ENCODE assay signal across 14 cellular contexts in the genomic region with DNA sequence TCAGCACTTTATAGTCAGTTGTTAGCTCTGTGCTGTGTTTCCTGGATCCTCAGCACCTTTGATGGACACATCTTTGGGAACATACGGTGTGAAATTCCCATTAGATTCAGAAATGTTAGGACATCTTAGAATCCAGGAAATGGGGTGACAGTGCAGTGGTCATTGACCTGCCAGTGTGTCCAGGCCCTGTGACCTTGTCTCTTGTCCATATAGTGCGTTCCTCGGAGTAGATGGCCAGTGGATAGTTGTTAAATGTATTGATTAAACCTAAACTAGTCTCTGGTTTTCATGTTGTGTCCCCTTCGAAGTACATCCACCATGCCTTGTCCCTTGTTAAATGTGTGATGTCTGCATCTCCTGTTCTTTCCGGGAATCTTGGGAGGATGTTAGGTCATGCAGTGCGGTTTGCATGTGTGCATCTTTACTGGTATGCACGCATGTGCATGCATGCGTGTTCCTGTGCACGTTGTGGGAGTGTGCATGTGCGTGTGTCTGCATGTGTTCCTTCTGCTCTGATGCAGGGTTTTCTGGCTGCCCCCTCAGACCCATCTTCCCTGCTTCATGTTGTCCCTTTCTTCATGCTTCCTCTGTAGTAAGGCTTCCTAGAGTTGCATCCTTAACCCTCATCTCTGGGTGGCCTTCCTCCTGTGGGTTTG. TPM values are rescaled to one million over a fixed set of nuclear protein-coding genes. Genes with fewer than 3 reads are reported as not detected.
DNase-seq lines count a peak whose midpoint lies in the region; ATAC-seq and TF ChIP-seq lines count a peak whose summit lies in the region.
"Had no signal": no experiment of that assay in that cellular context is flagged by ENCODE, and none has a peak within 500 bp of the region (broad histone marks: within the 10 kb centered on the region; RNA-seq: fewer than 3 reads in every experiment).

No MANE protein-coding gene starts in this region.

- no peaks in the 10 kb centered on the region for H3K27me3 ChIP-seq in spleen (replicated peaks in 1 of 7)
- H3K27me3 ChIP-seq: upper lobe of right lung had no signal

- H3K9me3 Mint-ChIP-seq in activated naive CD8-positive, alpha-beta T cell (ENCODE audit: low read depth), result no peaks in the 10 kb centered on the region
- no peaks in the 10 kb centered on the region for H3K9me3 Mint-ChIP-seq in activated naive CD8-positive, alpha-beta T cell treated with anti-CD3 and anti-CD28 coated beads, Interleukin-2, amount 50 U/mL, for 24 hours
- H3K9me3 Mint-ChIP-seq in glutamatergic neuron (ENCODE audit: unreplicated experiment), result peaks cover 22% of the 10 kb centered on the region
- H3K9me3 Mint-ChIP-seq: naive B cell had no signal

- H3K4me3 Mint-ChIP-seq in activated naive CD8-positive, alpha-beta T cell, result peak overlapping the region; percentile 57
- H3K4me3 Mint-ChIP-seq in activated naive CD8-positive, alpha-beta T cell treated with anti-CD3 and anti-CD28 coated beads, Interleukin-2, amount 50 U/mL, for 24 hours, result no peak overlapping the region
- peak overlapping the region; percentile 65 for H3K4me3 Mint-ChIP-seq in glutamatergic neuron (ENCODE audit: unreplicated experiment)

- H3K36me3 Mint-ChIP-seq in activated naive CD8-positive, alpha-beta T cell, result peaks cover 7% of the 10 kb centered on the region
- H3K36me3 Mint-ChIP-seq in activated naive CD8-positive, alpha-beta T cell treated with anti-CD3 and anti-CD28 coated beads, Interleukin-2, amount 50 U/mL, for 24 hours (ENCODE audit: low read depth), result peaks cover 38% of the 10 kb centered on the region
- no peaks in the 10 kb centered on the region for H3K36me3 Mint-ChIP-seq in glutamatergic neuron (ENCODE audit: unreplicated experiment)

- H3K27me3 Mint-ChIP-seq in activated naive CD8-positive, alpha-beta T cell, result no peaks in the 10 kb centered on the region
- no peaks in the 10 kb centered on the region for H3K27me3 Mint-ChIP-seq in activated naive CD8-positive, alpha-beta T cell treated with anti-CD3 and anti-CD28 coated beads, Interleukin-2, amount 50 U/mL, for 24 hours
- H3K27me3 Mint-ChIP-seq in glutamatergic neuron (ENCODE audit: unreplicated experiment), result peaks cover 18% of the 10 kb centered on the region
- H3K27me3 Mint-ChIP-seq: naive B cell had no signal

- H3K4me3 ChIP-seq in spleen, result no peak overlapping the region
- H3K4me3 ChIP-seq: upper lobe of right lung had no signal

- H3K9me3 ChIP-seq in spleen, result no peaks in the 10 kb centered on the region
- H3K9me3 ChIP-seq: upper lobe of right lung had no signal

- peaks cover 2 to 40% (median 34%) of the 10 kb centered on the region in 6 donors for H3K36me3 ChIP-seq in spleen

- H3K27ac Mint-ChIP-seq in activated naive CD8-positive, alpha-beta T cell, result peak overlapping the region; percentile 58
- no peak overlapping the region for H3K27ac Mint-ChIP-seq in activated naive CD8-positive, alpha-beta T cell treated with anti-CD3 and anti-CD28 coated beads, Interleukin-2, amount 50 U/mL, for 24 hours
- H3K27ac Mint-ChIP-seq in glutamatergic neuron (ENCODE audit: unreplicated experiment), result peak overlapping the region; percentile 72

- no peak for TF ChIP-seq POLR2A in spleen (IDR thresholded peaks at IDR 0.05)

- WGBS in spleen, 5 donors, result 73 to 90% (median 81%) methylated on average over 10 of the region's 10 CpGs

- H3K4me1 Mint-ChIP-seq in activated naive CD8-positive, alpha-beta T cell (ENCODE audit: low read depth), result peaks cover 55% of the 10 kb centered on the region
- peaks cover 57% of the 10 kb centered on the region for H3K4me1 Mint-ChIP-seq in activated naive CD8-positive, alpha-beta T cell treated with anti-CD3 and anti-CD28 coated beads, Interleukin-2, amount 50 U/mL, for 24 hours
- H3K4me1 Mint-ChIP-seq in glutamatergic neuron (ENCODE audit: low read depth, unreplicated experiment), result peaks cover 29% of the 10 kb centered on the region

- TF ChIP-seq CTCF in RWPE1 (conservative IDR thresholded peaks at IDR 0.05; ENCODE audit: low read depth), result no peak
- no peak for TF ChIP-seq CTCF in glutamatergic neuron (IDR thresholded peaks at IDR 0.05; ENCODE audit: partially characterized antibody, unreplicated experiment)
- TF ChIP-seq CTCF in spleen (IDR thresholded peaks at IDR 0.05 in 8 of 11, conservative IDR thresholded peaks at IDR 0.05 in 3 of 11), result no peak

- ATAC-seq in activated naive CD8-positive, alpha-beta T cell treated with anti-CD3 and anti-CD28 coated beads, Interleukin-2, amount 50 U/mL, for 24 hours, result no peak
- ATAC-seq in HG03280 (IDR thresholded peaks at IDR 0.05; ENCODE audit: unreplicated experiment), result no peak
- ATAC-seq: upper lobe of right lung had no signal

- intact Hi-C loops in spleen (cut with DNase I; ENCODE audit: low total_unique reads), result no loop called here
- intact Hi-C loops in head of caudate nucleus (cut with DNase I), result loop anchor here (10.0 kb wide), 1 partner anchor 59 kb away; the partner anchor contains the start of gene TANGO2

- POLR2A ChIA-PET in RWPE1 (lab: Yijun Ruan, JAX; ENCODE audit: low non-redundant PET), result no interaction called here

- CTCF ChIA-PET in RWPE1 (lab: Yijun Ruan, JAX), result no interaction called here

- H3K27ac ChIP-seq in RWPE1, result peak overlapping the region; percentile 95
- H3K27ac ChIP-seq in spleen, result peak overlapping the region in 2 of 8 donors; percentile 7 to 16
- H3K27ac ChIP-seq: upper lobe of right lung had no signal

- peaks cover 18 to 74% (median 52%) of the 10 kb centered on the region in 6 donors for H3K4me1 ChIP-seq in spleen

- DNase-seq in activated naive CD8-positive, alpha-beta T cell treated with anti-CD3 and anti-CD28 coated beads, Interleukin-2, amount 50 U/mL, for 24 hours, result no peak
- DNase-seq in RWPE1 (ENCODE audit: low spot score) (no peak), glutamatergic neuron (no peak), spleen (peak; percentile 23), inferior parietal cortex (ENCODE audit: extremely low spot score) (no peak), head of caudate nucleus (no peak)
- DNase-seq: activated naive CD4-positive, alpha-beta T cell treated with Interleukin-2 at 50 U/mL for 16 hours; EL; naive B cell; stimulated activated CD4-positive, alpha-beta T cell treated with anti-CD3 and anti-CD28 coated beads, Interleukin-12 subunit alpha, Interleukin-12 subunit beta, amount 100 ng/mL, for 4 hours; SW 1271; upper lobe of right lung had no signal

RNA-seq across cellular contexts. Expression of gene DGCR8, which starts 4.0 kb away (rescaled TPM):
- total RNA-seq in glutamatergic neuron (ENCODE audit: unreplicated experiment) (93.1 TPM), spleen (10 to 100 TPM; 25.1 to 62.7 (median 36.1) TPM)
- 10 to 100 TPM in 2 of 3 donors, 1 to 10 TPM in 1; 7.8 to 17.1 (median 14.3) TPM for polyA plus RNA-seq in spleen

RNA-seq across cellular contexts. Expression of gene RANBP1, which starts 31.9 kb away (rescaled TPM):
- 144 TPM for total RNA-seq in glutamatergic neuron (ENCODE audit: unreplicated experiment)
- total RNA-seq in spleen, result 100 to 1,000 TPM in 3 of 7 donors, 10 to 100 TPM in 4; 56.7 to 111 (median 88.5) TPM
- polyA plus RNA-seq in spleen, result 100 to 1,000 TPM in 2 of 3 donors, 10 to 100 TPM in 1; 52.6 to 106 (median 101) TPM

RNA-seq across cellular contexts. Expression of gene TRMT2A, which starts 33.0 kb away (rescaled TPM):
- total RNA-seq in glutamatergic neuron (ENCODE audit: unreplicated experiment) (62.1 TPM), spleen (10 to 100 TPM; 70.4 to 89.8 (median 79.3) TPM)
- polyA plus RNA-seq in spleen, result 100 to 1,000 TPM in 2 of 3 donors, 10 to 100 TPM in 1; 75.1 to 142 (median 132) TPM

RNA-seq across cellular contexts. Expression of gene ZDHHC8, which starts 47.6 kb away (rescaled TPM):
- 119 TPM for total RNA-seq in glutamatergic neuron (ENCODE audit: unreplicated experiment)
- 10 to 100 TPM; 24.3 to 71.5 (median 57.5) TPM for total RNA-seq in spleen
- polyA plus RNA-seq in spleen, result 10 to 100 TPM; 12.7 to 37.8 (median 21.4) TPM
